In genomic region chr16:1351582-1352362, GRCh38 we compare ENCODE assay signal across 8 cellular contexts. TPM values are rescaled to one million over a fixed set of nuclear protein-coding genes. Genes with fewer than 3 reads are reported as not detected.
DNase-seq lines count a peak whose midpoint lies in the region; ATAC-seq and TF ChIP-seq lines count a peak whose summit lies in the region.

Gene GNPTG (plus strand): TSS chr16:1351931. CDS start chr16:1351966, 35 bp downstream.
Gene TSR3 (minus strand): TSS chr16:1351878. CDS start chr16:1351804, 74 bp downstream.

- TF ChIP-seq CTCF in coronary artery (IDR thresholded peaks at IDR 0.05) = no peak

- H3K4me1 Mint-ChIP-seq in activated CD4-positive, alpha-beta T cell treated with anti-CD3 and anti-CD28 coated beads, Interleukin-2, amount 10 ng/mL, durations not matched to agents 7 days and 5 days = peaks cover 36% of the 10 kb centered on the region

- peak within 1 kb of the TSS; percentile 99 for H3K4me3 ChIP-seq in coronary artery

- peak; percentile 92 for DNase-seq in ACHN
- DNase-seq in NCI-H2227 treated with DMSO at 0.1 percent for 48 hours (lab: John Stamatoyannopoulos, UW) = peak; percentile 39
- DNase-seq in activated CD4-positive, alpha-beta T cell treated with anti-CD3 and anti-CD28 coated beads, Interleukin-2, amount 10 ng/mL, durations not matched to agents 7 days and 5 days = peak; percentile 83
- peak; percentile 83 for DNase-seq in coronary artery (ENCODE audit: low spot score)
- peak; percentile 87 for DNase-seq in left lobe of liver (ENCODE audit: low spot score)
- peak; percentile 83 for DNase-seq in stimulated activated CD4-positive, alpha-beta T cell treated with anti-CD3 and anti-CD28 coated beads, Interleukin-1b, Interleukin-23, amount 100 ng/mL, for 48 hours

- no peaks in the 10 kb centered on the region for H3K9me3 Mint-ChIP-seq in activated CD4-positive, alpha-beta T cell treated with anti-CD3 and anti-CD28 coated beads, Interleukin-2, amount 10 ng/mL, durations not matched to agents 7 days and 5 days

- in situ Hi-C loops in ACHN (cut with HindIII; ENCODE audit: low pct_ligation_motif_present, low pct_unique_long_range_greater_than_20kb, low sequenced_read_pairs) = no loop called here

- POLR2A ChIA-PET in activated CD4-positive, alpha-beta T cell treated with anti-CD3 and anti-CD28 coated beads, Interleukin-2, amount 10 ng/mL, durations not matched to agents 7 days and 5 days (lab: Charles Lee) = no interaction called here

- peak within 1 kb of the TSS; percentile 82 for H3K27ac Mint-ChIP-seq in activated CD4-positive, alpha-beta T cell treated with anti-CD3 and anti-CD28 coated beads, Interleukin-2, amount 10 ng/mL, durations not matched to agents 7 days and 5 days

- peak within 1 kb of the TSS; percentile 4 to 83 for H3K27ac ChIP-seq in coronary artery

- H3K27me3 Mint-ChIP-seq in activated CD4-positive, alpha-beta T cell treated with anti-CD3 and anti-CD28 coated beads, Interleukin-2, amount 10 ng/mL, durations not matched to agents 7 days and 5 days = no peaks in the 10 kb centered on the region

- ATAC-seq in GM18517 (IDR thresholded peaks at IDR 0.05; ENCODE audit: unreplicated experiment) (peak; percentile 47), HG03045 (IDR thresholded peaks at IDR 0.05; ENCODE audit: unreplicated experiment) (peak; percentile 71), left lobe of liver (peak; percentile 81)

- H3K4me3 Mint-ChIP-seq in activated CD4-positive, alpha-beta T cell treated with anti-CD3 and anti-CD28 coated beads, Interleukin-2, amount 10 ng/mL, durations not matched to agents 7 days and 5 days = peak within 1 kb of the TSS; percentile 84

- CTCF ChIA-PET in activated CD4-positive, alpha-beta T cell treated with anti-CD3 and anti-CD28 coated beads, Interleukin-2, amount 10 ng/mL, durations not matched to agents 7 days and 5 days (lab: Charles Lee) = interaction anchor here (1.3 kb wide), 1 partner anchor 16 kb away, joined by 3 read pairs; no protein-coding TSS in a partner anchor

- no peaks in the 10 kb centered on the region for H3K36me3 Mint-ChIP-seq in activated CD4-positive, alpha-beta T cell treated with anti-CD3 and anti-CD28 coated beads, Interleukin-2, amount 10 ng/mL, durations not matched to agents 7 days and 5 days (ENCODE audit: low read depth)

RNA-seq across cellular contexts. Expression of gene GNPTG, which starts in this region (rescaled TPM):
- 10 to 100 TPM; 34.3 to 36.9 TPM for total RNA-seq in activated CD4-positive, alpha-beta T cell treated with anti-CD3 and anti-CD28 coated beads, Interleukin-2, amount 10 ng/mL, durations not matched to agents 7 days and 5 days
- total RNA-seq in left lobe of liver = 58.3 TPM

RNA-seq across cellular contexts. Expression of gene TSR3, which starts in this region (rescaled TPM):
- total RNA-seq in activated CD4-positive, alpha-beta T cell treated with anti-CD3 and anti-CD28 coated beads, Interleukin-2, amount 10 ng/mL, durations not matched to agents 7 days and 5 days = 10 to 100 TPM; 33.8 to 43.7 TPM
- total RNA-seq in left lobe of liver = 32.5 TPM

Comparison
In these comparisons a context has a peak if more than half of its experiments do, and no peak if none do; other contexts are left out.
1. Peak in every context shown above with its lines: DNase-seq, ATAC-seq, H3K4me3 ChIP-seq and H3K27ac ChIP-seq.
2. DNase-seq: peak in every context shown above with its lines; median percentile 92 in ACHN; 87 in left lobe of liver; 83 in activated CD4-positive, alpha-beta T cell treated with anti-CD3 and anti-CD28 coated beads, Interleukin-2, amount 10 ng/mL, durations not matched to agents 7 days and 5 days; 83 in coronary artery; 83 in stimulated activated CD4-positive, alpha-beta T cell treated with anti-CD3 and anti-CD28 coated beads, Interleukin-1b, Interleukin-23, amount 100 ng/mL, for 48 hours; 39 in NCI-H2227 treated with DMSO at 0.1 percent for 48 hours.